ENCODE assay signal across 1 cellular context in the genomic region with DNA sequence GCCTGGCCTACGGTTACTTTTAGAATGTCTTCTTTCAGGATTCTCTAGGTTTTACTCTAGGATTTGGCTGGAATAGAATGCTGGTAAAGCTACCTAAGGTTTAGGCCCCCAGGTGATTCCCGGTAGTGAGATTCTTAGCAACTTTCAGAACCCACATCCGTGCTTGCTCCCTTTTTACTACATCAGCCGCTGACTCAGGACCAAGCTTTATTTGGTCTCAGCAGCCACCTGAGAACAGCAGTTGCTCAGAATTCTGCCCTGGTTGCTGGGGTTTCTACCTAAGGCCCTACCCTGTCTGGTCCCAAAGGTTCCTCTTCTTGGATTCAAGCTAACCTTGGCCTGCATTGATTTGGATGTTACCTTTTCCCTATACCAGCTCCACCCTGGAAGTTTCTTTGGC.
TF ChIP-seq lines count a peak whose summit lies in the region.

No MANE protein-coding gene starts in this region.

TF ChIP-seq in K562, 482 proteins besides CTCF, POLR2A, EP300 and RAD21 (continued from another document):
- TF ChIP-seq, protein P1, sequence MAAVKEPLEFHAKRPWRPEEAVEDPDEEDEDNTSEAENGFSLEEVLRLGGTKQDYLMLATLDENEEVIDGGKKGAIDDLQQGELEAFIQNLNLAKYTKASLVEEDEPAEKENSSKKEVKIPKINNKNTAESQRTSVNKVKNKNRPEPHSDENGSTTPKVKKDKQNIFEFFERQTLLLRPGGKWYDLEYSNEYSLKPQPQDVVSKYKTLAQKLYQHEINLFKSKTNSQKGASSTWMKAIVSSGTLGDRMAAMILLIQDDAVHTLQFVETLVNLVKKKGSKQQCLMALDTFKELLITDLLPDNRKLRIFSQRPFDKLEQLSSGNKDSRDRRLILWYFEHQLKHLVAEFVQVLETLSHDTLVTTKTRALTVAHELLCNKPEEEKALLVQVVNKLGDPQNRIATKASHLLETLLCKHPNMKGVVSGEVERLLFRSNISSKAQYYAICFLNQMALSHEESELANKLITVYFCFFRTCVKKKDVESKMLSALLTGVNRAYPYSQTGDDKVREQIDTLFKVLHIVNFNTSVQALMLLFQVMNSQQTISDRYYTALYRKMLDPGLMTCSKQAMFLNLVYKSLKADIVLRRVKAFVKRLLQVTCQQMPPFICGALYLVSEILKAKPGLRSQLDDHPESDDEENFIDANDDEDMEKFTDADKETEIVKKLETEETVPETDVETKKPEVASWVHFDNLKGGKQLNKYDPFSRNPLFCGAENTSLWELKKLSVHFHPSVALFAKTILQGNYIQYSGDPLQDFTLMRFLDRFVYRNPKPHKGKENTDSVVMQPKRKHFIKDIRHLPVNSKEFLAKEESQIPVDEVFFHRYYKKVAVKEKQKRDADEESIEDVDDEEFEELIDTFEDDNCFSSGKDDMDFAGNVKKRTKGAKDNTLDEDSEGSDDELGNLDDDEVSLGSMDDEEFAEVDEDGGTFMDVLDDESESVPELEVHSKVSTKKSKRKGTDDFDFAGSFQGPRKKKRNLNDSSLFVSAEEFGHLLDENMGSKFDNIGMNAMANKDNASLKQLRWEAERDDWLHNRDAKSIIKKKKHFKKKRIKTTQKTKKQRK (IDR thresholded peaks at IDR 0.05; ENCODE audit: borderline replicate concordance, low read depth, low read length): no peak
- TF ChIP-seq SMARCC2 (IDR thresholded peaks at IDR 0.05; ENCODE audit: low read depth) (no peak), SMC3 (conservative IDR thresholded peaks at IDR 0.05; ENCODE audit: insufficient read depth, low read depth, low read length) (no peak)
- TF ChIP-seq, protein P2, sequence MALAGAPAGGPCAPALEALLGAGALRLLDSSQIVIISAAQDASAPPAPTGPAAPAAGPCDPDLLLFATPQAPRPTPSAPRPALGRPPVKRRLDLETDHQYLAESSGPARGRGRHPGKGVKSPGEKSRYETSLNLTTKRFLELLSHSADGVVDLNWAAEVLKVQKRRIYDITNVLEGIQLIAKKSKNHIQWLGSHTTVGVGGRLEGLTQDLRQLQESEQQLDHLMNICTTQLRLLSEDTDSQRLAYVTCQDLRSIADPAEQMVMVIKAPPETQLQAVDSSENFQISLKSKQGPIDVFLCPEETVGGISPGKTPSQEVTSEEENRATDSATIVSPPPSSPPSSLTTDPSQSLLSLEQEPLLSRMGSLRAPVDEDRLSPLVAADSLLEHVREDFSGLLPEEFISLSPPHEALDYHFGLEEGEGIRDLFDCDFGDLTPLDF (CRISPR knock-in tag; IDR thresholded peaks at IDR 0.05): no peak
TF ChIP-seq in K562: peak in this region for 0.
